Comparison of ENCODE assay signal across 1 cellular context in the genomic region with DNA sequence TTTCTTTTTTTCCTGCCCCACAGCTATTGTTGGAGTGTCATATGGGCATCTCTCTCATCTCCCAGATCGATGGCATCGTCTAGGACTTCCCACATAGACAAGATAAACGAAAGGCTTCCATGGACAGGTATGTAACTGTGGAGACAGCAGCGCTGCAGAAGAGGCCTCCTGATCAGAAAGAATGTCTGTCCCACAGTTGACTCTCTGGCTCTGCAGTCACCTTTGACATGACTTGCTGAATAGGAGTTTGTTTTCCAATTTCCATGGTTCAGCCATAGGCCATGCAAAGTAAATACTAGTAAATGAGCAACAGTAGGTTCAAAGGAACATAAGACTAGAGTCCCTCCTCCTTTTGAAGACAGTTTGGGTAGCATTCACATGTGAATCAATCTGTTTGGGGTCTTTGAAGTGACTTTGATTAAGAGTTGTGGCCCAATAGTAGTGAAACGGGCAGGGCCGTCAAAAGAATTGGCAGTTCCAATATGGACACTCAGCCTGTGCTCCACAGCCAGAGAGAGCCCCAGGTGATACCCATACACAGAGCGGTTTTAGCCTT.
A peak's percentile ranks its signal among the peaks of the same experiment; 100 is the strongest.
TF ChIP-seq lines count a peak whose summit lies in the region.

No MANE protein-coding gene starts in this region.

TF ChIP-seq in HepG2, 621 proteins besides CTCF, POLR2A, EP300 and RAD21 (continued from another document and continues in another):
- TF ChIP-seq, protein P1, sequence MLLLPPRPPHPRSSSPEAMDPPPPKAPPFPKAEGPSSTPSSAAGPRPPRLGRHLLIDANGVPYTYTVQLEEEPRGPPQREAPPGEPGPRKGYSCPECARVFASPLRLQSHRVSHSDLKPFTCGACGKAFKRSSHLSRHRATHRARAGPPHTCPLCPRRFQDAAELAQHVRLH (CRISPR knock-in tag; IDR thresholded peaks at IDR 0.05; ENCODE audit: borderline replicate concordance, low read depth) = peak; percentile 97; the same call in 1 of the 2 replicates
- TF ChIP-seq ZNF350 (CRISPR knock-in tag; IDR thresholded peaks at IDR 0.05; ENCODE audit: borderline replicate concordance, low read depth) (peak; percentile 94), ZBTB1 (CRISPR knock-in tag; IDR thresholded peaks at IDR 0.05; ENCODE audit: borderline replicate concordance) (no peak), RELA (CRISPR knock-in tag; IDR thresholded peaks at IDR 0.05) (no peak), SP5 (CRISPR knock-in tag; IDR thresholded peaks at IDR 0.05; ENCODE audit: borderline replicate concordance, low read depth) (peak; percentile 100), ZNF225 (CRISPR knock-in tag; IDR thresholded peaks at IDR 0.05) (no peak), MTA1 (CRISPR knock-in tag; IDR thresholded peaks at IDR 0.05; ENCODE audit: borderline replicate concordance) (no peak; the same call in 1 of the 2 replicates), NFRKB (IDR thresholded peaks at IDR 0.05) (no peak), CBFB (CRISPR knock-in tag; IDR thresholded peaks at IDR 0.05) (peak; percentile 95), PHF21A (CRISPR knock-in tag; IDR thresholded peaks at IDR 0.05) (peak; percentile 99), POGZ (CRISPR knock-in tag; IDR thresholded peaks at IDR 0.05) (peak; percentile 98), ZNF256 (CRISPR knock-in tag; conservative IDR thresholded peaks at IDR 0.05) (no peak), MXI1 (IDR thresholded peaks at IDR 0.05; ENCODE audit: borderline replicate concordance, low read depth, low read length) (peak; percentile 75; the same call in 1 of the 3 replicates), PCBP1 (IDR thresholded peaks at IDR 0.05; ENCODE audit: borderline replicate concordance, low read depth, low read length) (no peak), TAF15 (IDR thresholded peaks at IDR 0.05; ENCODE audit: low read depth, low read length, poor library complexity, severe bottlenecking) (no peak), ZNF768 (CRISPR knock-in tag; IDR thresholded peaks at IDR 0.05) (no peak), ZNF720 (CRISPR knock-in tag; IDR thresholded peaks at IDR 0.05) (no peak), ZNF446 (CRISPR knock-in tag; IDR thresholded peaks at IDR 0.05) (no peak), HOXA9 (CRISPR knock-in tag; IDR thresholded peaks at IDR 0.05; ENCODE audit: borderline replicate concordance) (no peak), HIVEP1 (CRISPR knock-in tag; IDR thresholded peaks at IDR 0.05) (peak; percentile 24; the same call in 1 of the 2 replicates), ZNF562 (CRISPR knock-in tag; IDR thresholded peaks at IDR 0.05; ENCODE audit: borderline replicate concordance) (no peak), ARID2 (CRISPR knock-in tag; IDR thresholded peaks at IDR 0.05; ENCODE audit: borderline replicate concordance) (no peak), SMARCC2 (IDR thresholded peaks at IDR 0.05) (no peak), ZNF616 (CRISPR knock-in tag; IDR thresholded peaks at IDR 0.05; ENCODE audit: low read depth) (no peak), HNF4A (CRISPR knock-in tag; IDR thresholded peaks at IDR 0.05) (peak; percentile 98), ELF3 (CRISPR knock-in tag; IDR thresholded peaks at IDR 0.05) (peak; percentile 94), NAIF1 (CRISPR knock-in tag; IDR thresholded peaks at IDR 0.05; ENCODE audit: borderline replicate concordance) (peak; percentile 32; the same call in 1 of the 2 replicates), SETDB1 (CRISPR knock-in tag; IDR thresholded peaks at IDR 0.05; ENCODE audit: borderline replicate concordance) (no peak), ZNF567 (CRISPR knock-in tag; IDR thresholded peaks at IDR 0.05; ENCODE audit: borderline replicate concordance) (no peak; the same call in 1 of the 2 replicates), ZNF101 (CRISPR knock-in tag; IDR thresholded peaks at IDR 0.05; ENCODE audit: borderline replicate concordance, low read depth) (no peak), SIX1 (CRISPR knock-in tag; IDR thresholded peaks at IDR 0.05; ENCODE audit: borderline replicate concordance) (peak; percentile 89; the same call in 1 of the 2 replicates), NRL (CRISPR knock-in tag; IDR thresholded peaks at IDR 0.05; ENCODE audit: borderline replicate concordance) (no peak), MED13 (CRISPR knock-in tag; IDR thresholded peaks at IDR 0.05) (peak; percentile 98), ZSCAN21 (CRISPR knock-in tag; IDR thresholded peaks at IDR 0.05; ENCODE audit: borderline replicate concordance) (peak; percentile 61; the same call in 1 of the 2 replicates), ZNF660 (CRISPR knock-in tag; IDR thresholded peaks at IDR 0.05; ENCODE audit: borderline replicate concordance, low read depth) (no peak), ZNF737 (CRISPR knock-in tag; IDR thresholded peaks at IDR 0.05; ENCODE audit: borderline replicate concordance) (no peak)
- TF ChIP-seq, protein P2, sequence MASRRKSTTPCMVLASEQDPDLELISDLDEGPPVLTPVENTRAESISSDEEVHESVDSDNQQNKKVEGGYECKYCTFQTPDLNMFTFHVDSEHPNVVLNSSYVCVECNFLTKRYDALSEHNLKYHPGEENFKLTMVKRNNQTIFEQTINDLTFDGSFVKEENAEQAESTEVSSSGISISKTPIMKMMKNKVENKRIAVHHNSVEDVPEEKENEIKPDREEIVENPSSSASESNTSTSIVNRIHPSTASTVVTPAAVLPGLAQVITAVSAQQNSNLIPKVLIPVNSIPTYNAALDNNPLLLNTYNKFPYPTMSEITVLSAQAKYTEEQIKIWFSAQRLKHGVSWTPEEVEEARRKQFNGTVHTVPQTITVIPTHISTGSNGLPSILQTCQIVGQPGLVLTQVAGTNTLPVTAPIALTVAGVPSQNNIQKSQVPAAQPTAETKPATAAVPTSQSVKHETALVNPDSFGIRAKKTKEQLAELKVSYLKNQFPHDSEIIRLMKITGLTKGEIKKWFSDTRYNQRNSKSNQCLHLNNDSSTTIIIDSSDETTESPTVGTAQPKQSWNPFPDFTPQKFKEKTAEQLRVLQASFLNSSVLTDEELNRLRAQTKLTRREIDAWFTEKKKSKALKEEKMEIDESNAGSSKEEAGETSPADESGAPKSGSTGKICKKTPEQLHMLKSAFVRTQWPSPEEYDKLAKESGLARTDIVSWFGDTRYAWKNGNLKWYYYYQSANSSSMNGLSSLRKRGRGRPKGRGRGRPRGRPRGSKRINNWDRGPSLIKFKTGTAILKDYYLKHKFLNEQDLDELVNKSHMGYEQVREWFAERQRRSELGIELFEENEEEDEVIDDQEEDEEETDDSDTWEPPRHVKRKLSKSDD (CRISPR knock-in tag; IDR thresholded peaks at IDR 0.05; ENCODE audit: low read depth) = no peak; the same call in 1 of the 2 replicates
- TF ChIP-seq, protein P3, sequence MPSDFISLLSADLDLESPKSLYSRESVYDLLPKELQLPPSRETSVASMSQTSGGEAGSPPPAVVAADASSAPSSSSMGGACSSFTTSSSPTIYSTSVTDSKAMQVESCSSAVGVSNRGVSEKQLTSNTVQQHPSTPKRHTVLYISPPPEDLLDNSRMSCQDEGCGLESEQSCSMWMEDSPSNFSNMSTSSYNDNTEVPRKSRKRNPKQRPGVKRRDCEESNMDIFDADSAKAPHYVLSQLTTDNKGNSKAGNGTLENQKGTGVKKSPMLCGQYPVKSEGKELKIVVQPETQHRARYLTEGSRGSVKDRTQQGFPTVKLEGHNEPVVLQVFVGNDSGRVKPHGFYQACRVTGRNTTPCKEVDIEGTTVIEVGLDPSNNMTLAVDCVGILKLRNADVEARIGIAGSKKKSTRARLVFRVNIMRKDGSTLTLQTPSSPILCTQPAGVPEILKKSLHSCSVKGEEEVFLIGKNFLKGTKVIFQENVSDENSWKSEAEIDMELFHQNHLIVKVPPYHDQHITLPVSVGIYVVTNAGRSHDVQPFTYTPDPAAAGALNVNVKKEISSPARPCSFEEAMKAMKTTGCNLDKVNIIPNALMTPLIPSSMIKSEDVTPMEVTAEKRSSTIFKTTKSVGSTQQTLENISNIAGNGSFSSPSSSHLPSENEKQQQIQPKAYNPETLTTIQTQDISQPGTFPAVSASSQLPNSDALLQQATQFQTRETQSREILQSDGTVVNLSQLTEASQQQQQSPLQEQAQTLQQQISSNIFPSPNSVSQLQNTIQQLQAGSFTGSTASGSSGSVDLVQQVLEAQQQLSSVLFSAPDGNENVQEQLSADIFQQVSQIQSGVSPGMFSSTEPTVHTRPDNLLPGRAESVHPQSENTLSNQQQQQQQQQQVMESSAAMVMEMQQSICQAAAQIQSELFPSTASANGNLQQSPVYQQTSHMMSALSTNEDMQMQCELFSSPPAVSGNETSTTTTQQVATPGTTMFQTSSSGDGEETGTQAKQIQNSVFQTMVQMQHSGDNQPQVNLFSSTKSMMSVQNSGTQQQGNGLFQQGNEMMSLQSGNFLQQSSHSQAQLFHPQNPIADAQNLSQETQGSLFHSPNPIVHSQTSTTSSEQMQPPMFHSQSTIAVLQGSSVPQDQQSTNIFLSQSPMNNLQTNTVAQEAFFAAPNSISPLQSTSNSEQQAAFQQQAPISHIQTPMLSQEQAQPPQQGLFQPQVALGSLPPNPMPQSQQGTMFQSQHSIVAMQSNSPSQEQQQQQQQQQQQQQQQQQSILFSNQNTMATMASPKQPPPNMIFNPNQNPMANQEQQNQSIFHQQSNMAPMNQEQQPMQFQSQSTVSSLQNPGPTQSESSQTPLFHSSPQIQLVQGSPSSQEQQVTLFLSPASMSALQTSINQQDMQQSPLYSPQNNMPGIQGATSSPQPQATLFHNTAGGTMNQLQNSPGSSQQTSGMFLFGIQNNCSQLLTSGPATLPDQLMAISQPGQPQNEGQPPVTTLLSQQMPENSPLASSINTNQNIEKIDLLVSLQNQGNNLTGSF (CRISPR knock-in tag; IDR thresholded peaks at IDR 0.05) = peak; percentile 42; the same call in 1 of the 2 replicates
- TF ChIP-seq, protein P4, sequence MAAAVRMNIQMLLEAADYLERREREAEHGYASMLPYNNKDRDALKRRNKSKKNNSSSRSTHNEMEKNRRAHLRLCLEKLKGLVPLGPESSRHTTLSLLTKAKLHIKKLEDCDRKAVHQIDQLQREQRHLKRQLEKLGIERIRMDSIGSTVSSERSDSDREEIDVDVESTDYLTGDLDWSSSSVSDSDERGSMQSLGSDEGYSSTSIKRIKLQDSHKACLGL (CRISPR knock-in tag; IDR thresholded peaks at IDR 0.05) = no peak
- TF ChIP-seq, protein P5, sequence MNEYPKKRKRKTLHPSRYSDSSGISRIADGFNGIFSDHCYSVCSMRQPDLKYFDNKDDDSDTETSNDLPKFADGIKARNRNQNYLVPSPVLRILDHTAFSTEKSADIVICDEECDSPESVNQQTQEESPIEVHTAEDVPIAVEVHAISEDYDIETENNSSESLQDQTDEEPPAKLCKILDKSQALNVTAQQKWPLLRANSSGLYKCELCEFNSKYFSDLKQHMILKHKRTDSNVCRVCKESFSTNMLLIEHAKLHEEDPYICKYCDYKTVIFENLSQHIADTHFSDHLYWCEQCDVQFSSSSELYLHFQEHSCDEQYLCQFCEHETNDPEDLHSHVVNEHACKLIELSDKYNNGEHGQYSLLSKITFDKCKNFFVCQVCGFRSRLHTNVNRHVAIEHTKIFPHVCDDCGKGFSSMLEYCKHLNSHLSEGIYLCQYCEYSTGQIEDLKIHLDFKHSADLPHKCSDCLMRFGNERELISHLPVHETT (CRISPR knock-in tag; conservative IDR thresholded peaks at IDR 0.05) = peak; percentile 56; the same call in 1 of the 2 replicates
- TF ChIP-seq, protein P6, sequence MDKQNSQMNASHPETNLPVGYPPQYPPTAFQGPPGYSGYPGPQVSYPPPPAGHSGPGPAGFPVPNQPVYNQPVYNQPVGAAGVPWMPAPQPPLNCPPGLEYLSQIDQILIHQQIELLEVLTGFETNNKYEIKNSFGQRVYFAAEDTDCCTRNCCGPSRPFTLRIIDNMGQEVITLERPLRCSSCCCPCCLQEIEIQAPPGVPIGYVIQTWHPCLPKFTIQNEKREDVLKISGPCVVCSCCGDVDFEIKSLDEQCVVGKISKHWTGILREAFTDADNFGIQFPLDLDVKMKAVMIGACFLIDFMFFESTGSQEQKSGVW (CRISPR knock-in tag; IDR thresholded peaks at IDR 0.05; ENCODE audit: borderline replicate concordance) = no peak
- TF ChIP-seq, protein P7, sequence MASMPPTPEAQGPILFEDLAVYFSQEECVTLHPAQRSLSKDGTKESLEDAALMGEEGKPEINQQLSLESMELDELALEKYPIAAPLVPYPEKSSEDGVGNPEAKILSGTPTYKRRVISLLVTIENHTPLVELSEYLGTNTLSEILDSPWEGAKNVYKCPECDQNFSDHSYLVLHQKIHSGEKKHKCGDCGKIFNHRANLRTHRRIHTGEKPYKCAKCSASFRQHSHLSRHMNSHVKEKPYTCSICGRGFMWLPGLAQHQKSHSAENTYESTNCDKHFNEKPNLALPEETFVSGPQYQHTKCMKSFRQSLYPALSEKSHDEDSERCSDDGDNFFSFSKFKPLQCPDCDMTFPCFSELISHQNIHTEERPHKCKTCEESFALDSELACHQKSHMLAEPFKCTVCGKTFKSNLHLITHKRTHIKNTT (CRISPR knock-in tag; IDR thresholded peaks at IDR 0.05) = no peak
- TF ChIP-seq, protein P8, sequence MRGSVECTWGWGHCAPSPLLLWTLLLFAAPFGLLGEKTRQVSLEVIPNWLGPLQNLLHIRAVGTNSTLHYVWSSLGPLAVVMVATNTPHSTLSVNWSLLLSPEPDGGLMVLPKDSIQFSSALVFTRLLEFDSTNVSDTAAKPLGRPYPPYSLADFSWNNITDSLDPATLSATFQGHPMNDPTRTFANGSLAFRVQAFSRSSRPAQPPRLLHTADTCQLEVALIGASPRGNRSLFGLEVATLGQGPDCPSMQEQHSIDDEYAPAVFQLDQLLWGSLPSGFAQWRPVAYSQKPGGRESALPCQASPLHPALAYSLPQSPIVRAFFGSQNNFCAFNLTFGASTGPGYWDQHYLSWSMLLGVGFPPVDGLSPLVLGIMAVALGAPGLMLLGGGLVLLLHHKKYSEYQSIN (CRISPR knock-in tag; IDR thresholded peaks at IDR 0.05; ENCODE audit: borderline replicate concordance) = no peak
- TF ChIP-seq, protein P9, sequence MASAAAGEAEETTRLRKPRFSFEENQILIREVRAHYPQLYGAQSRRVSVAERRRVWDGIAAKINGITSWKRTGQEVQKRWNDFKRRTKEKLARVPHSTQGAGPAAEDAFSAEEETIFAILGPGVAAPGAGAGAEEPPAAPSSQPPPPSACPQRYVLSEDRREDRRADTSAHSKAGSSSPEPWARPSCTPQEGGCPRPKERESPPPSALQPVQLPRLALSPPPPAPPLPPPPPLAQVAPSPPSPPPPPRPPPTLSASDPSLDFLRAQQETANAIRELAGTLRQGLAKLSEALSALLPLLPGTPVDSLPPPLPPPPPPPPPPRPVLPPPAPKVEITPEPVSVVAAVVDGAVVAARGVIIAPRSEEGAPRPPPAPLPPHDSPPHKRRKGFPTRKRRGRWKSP (CRISPR knock-in tag; IDR thresholded peaks at IDR 0.05) = peak; percentile 95
- TF ChIP-seq, protein P10, sequence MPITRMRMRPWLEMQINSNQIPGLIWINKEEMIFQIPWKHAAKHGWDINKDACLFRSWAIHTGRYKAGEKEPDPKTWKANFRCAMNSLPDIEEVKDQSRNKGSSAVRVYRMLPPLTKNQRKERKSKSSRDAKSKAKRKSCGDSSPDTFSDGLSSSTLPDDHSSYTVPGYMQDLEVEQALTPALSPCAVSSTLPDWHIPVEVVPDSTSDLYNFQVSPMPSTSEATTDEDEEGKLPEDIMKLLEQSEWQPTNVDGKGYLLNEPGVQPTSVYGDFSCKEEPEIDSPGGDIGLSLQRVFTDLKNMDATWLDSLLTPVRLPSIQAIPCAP (CRISPR knock-in tag; IDR thresholded peaks at IDR 0.05; ENCODE audit: low read depth) = 0 out of 2 replicates have a peak, but pooled peaks have one; percentile 61
